ENCODE assay signal across 14 cellular contexts in the genomic region with DNA sequence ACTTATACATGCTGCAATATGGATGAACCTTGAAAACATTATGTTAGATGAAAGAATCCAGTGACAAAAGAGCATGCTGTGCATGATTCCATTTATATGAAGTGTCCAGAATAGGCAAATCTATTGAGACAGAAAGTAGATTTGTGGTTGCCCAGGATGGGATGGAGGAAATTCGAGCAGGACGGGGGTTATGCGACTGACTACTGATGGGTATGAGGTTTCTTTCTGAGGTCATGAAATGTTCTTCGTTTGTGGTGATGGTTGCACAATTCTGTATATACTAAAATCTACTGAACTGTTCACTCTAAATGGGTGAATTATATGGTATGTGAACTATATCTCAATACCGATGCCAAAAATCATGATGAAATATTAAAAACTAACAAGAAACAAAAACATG. TPM values are rescaled to one million over a fixed set of nuclear protein-coding genes. Genes with fewer than 3 reads are reported as not detected.
A peak's percentile ranks its signal among the peaks of the same experiment; 100 is the strongest.
DNase-seq lines count a peak whose midpoint lies in the region; ATAC-seq, FAIRE-seq and TF ChIP-seq lines count a peak whose summit lies in the region.
"Had no signal": no experiment of that assay in that cellular context is flagged by ENCODE, and none has a peak within 500 bp of the region (broad histone marks: within the 10 kb centered on the region; RNA-seq: fewer than 3 reads in every experiment).

No MANE protein-coding gene starts in this region.

- no peaks in the 10 kb centered on the region for H3K9me3 ChIP-seq in HepG2 (ENCODE audit: low read length)
- H3K9me3 ChIP-seq in right lobe of liver, result no peaks in the 10 kb centered on the region
- no peaks in the 10 kb centered on the region for H3K9me3 ChIP-seq in T-helper 17 cell (ENCODE audit: control insufficient read depth, low read length, poor library complexity, severe bottlenecking)
- H3K9me3 ChIP-seq in sigmoid colon, result no peaks in the 10 kb centered on the region

- ATAC-seq in HepG2, result no peak
- ATAC-seq in right lobe of liver, result no peak
- no peak for ATAC-seq in T-helper 17 cell
- ATAC-seq in HG03280 (IDR thresholded peaks at IDR 0.05; ENCODE audit: unreplicated experiment), result no peak

- in situ Hi-C loops in HepG2 (cut with HindIII; ENCODE audit: extremely low pct_ligation_motif_present, low pct_unique_long_range_greater_than_20kb), result no loop called here

- H3K27ac Mint-ChIP-seq in activated CD4-positive, alpha-beta T cell treated with anti-CD3 and anti-CD28 coated beads, Interleukin-2, amount 10 ng/mL, durations not matched to agents 24 days and 14 days, result peak overlapping the region; percentile 6
- peak overlapping the region; percentile 37 for H3K27ac Mint-ChIP-seq in T-helper 17 cell

- WGBS in HepG2 (ENCODE audit: low lambda C conversion rate), result 90% methylated on average over 5 of the region's 5 CpGs
- 77% methylated on average over 5 of the region's 5 CpGs for WGBS in right lobe of liver (ENCODE audit: insufficient coverage, low coverage, low lambda C conversion rate, missing lambda C conversion rate)
- 90 to 92% methylated on average over 5 of the region's 5 CpGs for WGBS in sigmoid colon, 2 donors

- H3K27me3 Mint-ChIP-seq in activated CD4-positive, alpha-beta T cell treated with anti-CD3 and anti-CD28 coated beads, Interleukin-2, amount 10 ng/mL, durations not matched to agents 24 days and 14 days, result no peaks in the 10 kb centered on the region
- H3K27me3 Mint-ChIP-seq in T-helper 17 cell, result no peaks in the 10 kb centered on the region
- H3K27me3 Mint-ChIP-seq: CD4-positive, CD25-positive, alpha-beta regulatory T cell had no signal

- FAIRE-seq in HepG2 (lab: Jason Lieb, UNC), result peak; percentile 18

- CTCF ChIA-PET in HepG2 (lab: Yijun Ruan, JAX; ENCODE audit: low intra/inter-chr PET ratio, low total read pairs), result no interaction called here

- intact Hi-C loops in activated CD4-positive, alpha-beta T cell treated with anti-CD3 and anti-CD28 coated beads, Interleukin-2, amount 10 ng/mL, durations not matched to agents 24 days and 14 days (cut with micrococcal nuclease), result no loop called here
- intact Hi-C loops in HepG2 (cut with micrococcal nuclease; ENCODE audit: unreplicated experiment), result no loop called here
- intact Hi-C loops in right lobe of liver (cut with DNase I), result no loop called here
- intact Hi-C loops in sigmoid colon (cut with DNase I), result no loop called here

- H3K4me2 ChIP-seq in HepG2 (ENCODE audit: low read depth, low read length), result no peak overlapping the region
- H3K4me2 ChIP-seq: BLaER1 treated with 17β-estradiol and CSF1 and Interleukin-3, amounts not matched to agents 10 nM and 100 nM had no signal

- TF ChIP-seq CTCF in HepG2 (CRISPR knock-in tag; IDR thresholded peaks at IDR 0.05), result no peak
- no peak for TF ChIP-seq CTCF in right lobe of liver (IDR thresholded peaks at IDR 0.05)
- no peak for TF ChIP-seq CTCF in sigmoid colon (IDR thresholded peaks at IDR 0.05)

- no peak for TF ChIP-seq RAD21 in HepG2 (CRISPR knock-in tag; IDR thresholded peaks at IDR 0.05)

- TF ChIP-seq POLR2A in HepG2 (IDR thresholded peaks at IDR 0.05; ENCODE audit: insufficient read depth in 1 of 2, low read depth in 2 of 2, low read length in 2 of 2), result no peak
- TF ChIP-seq POLR2A in right lobe of liver (IDR thresholded peaks at IDR 0.05), result no peak
- no peak for TF ChIP-seq POLR2A in sigmoid colon (IDR thresholded peaks at IDR 0.05)

- no peaks in the 10 kb centered on the region for H3K27me3 ChIP-seq in HepG2 (ENCODE audit: control insufficient read depth in 1 of 2, insufficient read depth in 2 of 2, low read length in 2 of 2)
- no peaks in the 10 kb centered on the region for H3K27me3 ChIP-seq in right lobe of liver
- no peaks in the 10 kb centered on the region for H3K27me3 ChIP-seq in sigmoid colon
- H3K27me3 ChIP-seq: BLaER1 treated with 17β-estradiol and CSF1 and Interleukin-3, amounts not matched to agents 10 nM and 100 nM had no signal

- H3K9ac ChIP-seq in HepG2 (ENCODE audit: insufficient read depth, low read depth, low read length), result no peak overlapping the region
- H3K9ac ChIP-seq: BLaER1 treated with 17β-estradiol and CSF1 and Interleukin-3, amounts not matched to agents 10 nM and 100 nM had no signal

- H4K20me1 ChIP-seq in HepG2 (ENCODE audit: insufficient read depth, low read length), result no peaks in the 10 kb centered on the region

- BruUV-seq in HepG2 (replicated peaks; lab: Mats Ljungman, UMichigan), result no TSS peak

- DNase-seq in activated CD4-positive, alpha-beta T cell treated with anti-CD3 and anti-CD28 coated beads, Interleukin-2, amount 10 ng/mL, durations not matched to agents 24 days and 14 days, result no peak
- no peak for DNase-seq in activated CD4-positive, alpha-beta T cell treated with anti-CD3 and anti-CD28 coated beads for 4 hours
- DNase-seq in HepG2 (ENCODE audit: low spot score) (no peak), right lobe of liver (no peak), T-helper 17 cell (no peak), sigmoid colon (peak; percentile 4), NAMALWA (ENCODE audit: low spot score) (no peak)
- DNase-seq: ACHN; CD4-positive, CD25-positive, alpha-beta regulatory T cell; DMS53; HCEC 1CT had no signal

- H3K27ac ChIP-seq in HepG2 (ENCODE audit: extremely low read length, insufficient read depth, low read length) (no peak overlapping the region), right lobe of liver (no peak overlapping the region), sigmoid colon (no peak overlapping the region)
- H3K27ac ChIP-seq: BLaER1 treated with 17β-estradiol and CSF1 and Interleukin-3, amounts not matched to agents 10 nM and 100 nM; HL-60 had no signal

- H3K4me3 ChIP-seq in HepG2 (replicated peaks in 1 of 3; ENCODE audit: insufficient read depth in 1 of 3, low read depth in 2 of 3, low read length in 3 of 3) (no peak overlapping the region), right lobe of liver (no peak overlapping the region), sigmoid colon (no peak overlapping the region)
- H3K4me3 ChIP-seq: BLaER1 treated with 17β-estradiol and CSF1 and Interleukin-3, amounts not matched to agents 10 nM and 100 nM had no signal

- H3K4me3 Mint-ChIP-seq in activated CD4-positive, alpha-beta T cell treated with anti-CD3 and anti-CD28 coated beads, Interleukin-2, amount 10 ng/mL, durations not matched to agents 24 days and 14 days, result no peak overlapping the region
- no peak overlapping the region for H3K4me3 Mint-ChIP-seq in T-helper 17 cell
- H3K4me3 Mint-ChIP-seq: CD4-positive, CD25-positive, alpha-beta regulatory T cell had no signal

- POLR2A ChIA-PET in HepG2 (lab: Yijun Ruan, JAX), result no interaction called here

- H3K36me3 ChIP-seq in HepG2 (replicated peaks in 1 of 2; ENCODE audit: control insufficient read depth in 1 of 2, insufficient read depth in 2 of 2, low read length in 2 of 2) (peaks cover 14 to 23% of the 10 kb centered on the region in 2 experiments; a peak in 4 of 5 replicates), right lobe of liver (no peaks in the 10 kb centered on the region), sigmoid colon (no peaks in the 10 kb centered on the region)

- peaks cover 4% of the 10 kb centered on the region for H3K9me3 Mint-ChIP-seq in activated CD4-positive, alpha-beta T cell treated with anti-CD3 and anti-CD28 coated beads, Interleukin-2, amount 10 ng/mL, durations not matched to agents 24 days and 14 days

- H3K79me2 ChIP-seq in HepG2 (ENCODE audit: insufficient read depth, low read length), result no peaks in the 10 kb centered on the region

- TF ChIP-seq EP300 in HepG2 (IDR thresholded peaks at IDR 0.05; ENCODE audit: low read depth in 2 of 2, low read length in 2 of 2) (no peak), HepG2 (CRISPR knock-in tag; IDR thresholded peaks at IDR 0.05; ENCODE audit: borderline replicate concordance) (no peak), sigmoid colon (IDR thresholded peaks at IDR 0.05) (no peak)

- H3K4me1 Mint-ChIP-seq in activated CD4-positive, alpha-beta T cell treated with anti-CD3 and anti-CD28 coated beads, Interleukin-2, amount 10 ng/mL, durations not matched to agents 24 days and 14 days, result peaks cover 7% of the 10 kb centered on the region
- peaks cover 13% of the 10 kb centered on the region for H3K4me1 Mint-ChIP-seq in T-helper 17 cell

- H3K4me1 ChIP-seq in HepG2 (ENCODE audit: insufficient read depth, low read length) (no peaks in the 10 kb centered on the region), right lobe of liver (peaks cover 0 to 6% (median 2%) of the 10 kb centered on the region in 4 donors), sigmoid colon (no peaks in the 10 kb centered on the region)
- H3K4me1 ChIP-seq: BLaER1 treated with 17β-estradiol and CSF1 and Interleukin-3, amounts not matched to agents 10 nM and 100 nM had no signal

- no peak overlapping the region for H2AFZ ChIP-seq in HepG2 (ENCODE audit: low read length)

- peaks cover 48% of the 10 kb centered on the region for H3K36me3 Mint-ChIP-seq in activated CD4-positive, alpha-beta T cell treated with anti-CD3 and anti-CD28 coated beads, Interleukin-2, amount 10 ng/mL, durations not matched to agents 24 days and 14 days (ENCODE audit: low read depth)
- peaks cover 15% of the 10 kb centered on the region for H3K36me3 Mint-ChIP-seq in T-helper 17 cell (ENCODE audit: low read depth)

RNA-seq across cellular contexts. Expression of a gene that starts 18.9 kb away (rescaled TPM):
- total RNA-seq in activated CD4-positive, alpha-beta T cell treated with anti-CD3 and anti-CD28 coated beads, Interleukin-2, amount 10 ng/mL, durations not matched to agents 24 days and 14 days, result 39.3 and 43.9 TPM in 2 replicates
- total RNA-seq in HepG2 (2016; rRNA removed; fragmentation: Illumina TruSeq; extraction: Trizol), result 59.8 and 61.5 TPM in 2 replicates
- total RNA-seq in HepG2 (2016; cell fraction: cytosol; rRNA removed; fragmentation: Illumina TruSeq; extraction: Trizol; ENCODE audit: low read depth), result 20.2 and 20.4 TPM in 2 replicates
- 57.2 and 63.4 TPM in 2 replicates for total RNA-seq in HepG2 (2016; cell fraction: insoluble cytoplasmic fraction; rRNA removed; fragmentation: Illumina TruSeq; extraction: Trizol)
- 27.2 and 28.3 TPM in 2 replicates for total RNA-seq in HepG2 (2016; cell fraction: membrane; rRNA removed; fragmentation: Illumina TruSeq; extraction: Trizol)
- 47.3 and 61.7 TPM in 2 replicates for total RNA-seq in HepG2 (2016; cell fraction: nucleus; rRNA removed; fragmentation: Illumina TruSeq; extraction: Trizol)
- 37.1 and 50.5 TPM in 2 replicates for polyA plus RNA-seq in HepG2 (2011; rRNA removed)
- 29.8 and 33.1 TPM in 2 replicates for polyA plus RNA-seq in HepG2 (2011; cell fraction: cytosol; rRNA removed)
- polyA plus RNA-seq in HepG2 (2011; cell fraction: nucleus; rRNA removed), result 71.5 and 77.4 TPM in 2 replicates
- polyA plus RNA-seq in HepG2 (2012), result 27.8 and 38.2 TPM in 2 replicates
- polyA plus RNA-seq in HepG2 (2016; cell fraction: cytosol; fragmentation: Illumina TruSeq; extraction: Trizol; ENCODE audit: low read depth), result 18.2 and 22.9 TPM in 2 replicates
- polyA plus RNA-seq in HepG2 (2016; cell fraction: insoluble cytoplasmic fraction; fragmentation: Illumina TruSeq; extraction: Trizol; ENCODE audit: low read depth), result 67.1 and 69.1 TPM in 2 replicates
- 20.0 and 22.3 TPM in 2 replicates for polyA plus RNA-seq in HepG2 (2016; cell fraction: membrane; fragmentation: Illumina TruSeq; extraction: Trizol; ENCODE audit: low read depth)
- 82.3 and 82.6 TPM in 2 replicates for polyA plus RNA-seq in HepG2 (2016; cell fraction: nucleus; fragmentation: Illumina TruSeq; extraction: Trizol; ENCODE audit: insufficient read depth, low read depth)
- polyA minus RNA-seq in HepG2 (2011; rRNA and poly(A)+ RNA removed; ENCODE audit: low replicate concordance), result 31.6 and 46.9 TPM in 2 replicates
- 15.7 and 20.7 TPM in 2 replicates for polyA minus RNA-seq in HepG2 (2011; cell fraction: cytosol; rRNA and poly(A)+ RNA removed)
- polyA minus RNA-seq in HepG2 (2011; cell fraction: nucleus; rRNA and poly(A)+ RNA removed), result 76.1 and 79.6 TPM in 2 replicates
- 10 to 100 TPM; 12.1 to 26.3 (median 17.0) TPM for total RNA-seq in right lobe of liver
- 10 to 100 TPM; 66.7 to 82.9 TPM for total RNA-seq in T-helper 17 cell
- 10 to 100 TPM; 18.9 to 47.9 (median 33.2) TPM for total RNA-seq in sigmoid colon
- polyA plus RNA-seq in sigmoid colon, result 10 to 100 TPM; 27.0 to 40.2 (median 29.1) TPM

RNA-seq across cellular contexts. Expression of a gene that starts 28.3 kb away (rescaled TPM):
- 87.5 and 92.0 TPM in 2 replicates for total RNA-seq in activated CD4-positive, alpha-beta T cell treated with anti-CD3 and anti-CD28 coated beads, Interleukin-2, amount 10 ng/mL, durations not matched to agents 24 days and 14 days
- total RNA-seq in HepG2 (2016; rRNA removed; fragmentation: Illumina TruSeq; extraction: Trizol) (16.0 and 17.0 TPM in 2 replicates), right lobe of liver (1 to 10 TPM; 2.0 to 4.2 (median 3.4) TPM), T-helper 17 cell (100 to 1,000 TPM; 108 to 163 TPM), sigmoid colon (1 to 10 TPM; 2.8 to 7.7 (median 4.7) TPM)
- 18.0 and 28.0 TPM in 2 replicates for total RNA-seq in HepG2 (2016; cell fraction: cytosol; rRNA removed; fragmentation: Illumina TruSeq; extraction: Trizol; ENCODE audit: low read depth)
- 14.4 and 17.9 TPM in 2 replicates for total RNA-seq in HepG2 (2016; cell fraction: insoluble cytoplasmic fraction; rRNA removed; fragmentation: Illumina TruSeq; extraction: Trizol)
- total RNA-seq in HepG2 (2016; cell fraction: membrane; rRNA removed; fragmentation: Illumina TruSeq; extraction: Trizol), result 5.9 and 7.8 TPM in 2 replicates
- 22.6 and 27.5 TPM in 2 replicates for total RNA-seq in HepG2 (2016; cell fraction: nucleus; rRNA removed; fragmentation: Illumina TruSeq; extraction: Trizol)
- polyA plus RNA-seq in HepG2 (2011; rRNA removed) (6.9 and 7.1 TPM in 2 replicates), sigmoid colon (10 to 100 TPM in 1 of 3 donors, 1 to 10 TPM in 2; 1.4 to 16.4 (median 1.8) TPM)
- polyA plus RNA-seq in HepG2 (2011; cell fraction: cytosol; rRNA removed), result 2.1 and 4.1 TPM in 2 replicates
- 36.3 and 40.3 TPM in 2 replicates for polyA plus RNA-seq in HepG2 (2011; cell fraction: nucleus; rRNA removed)
- polyA plus RNA-seq in HepG2 (2012), result 6.8 and 9.6 TPM in 2 replicates
- 0.79 and 1.0 TPM in 2 replicates for polyA plus RNA-seq in HepG2 (2016; cell fraction: cytosol; fragmentation: Illumina TruSeq; extraction: Trizol; ENCODE audit: low read depth)
- 9.2 and 11.1 TPM in 2 replicates for polyA plus RNA-seq in HepG2 (2016; cell fraction: insoluble cytoplasmic fraction; fragmentation: Illumina TruSeq; extraction: Trizol; ENCODE audit: low read depth)
- polyA plus RNA-seq in HepG2 (2016; cell fraction: membrane; fragmentation: Illumina TruSeq; extraction: Trizol; ENCODE audit: low read depth), result 1.7 and 2.3 TPM in 2 replicates
- 79.4 and 83.7 TPM in 2 replicates for polyA plus RNA-seq in HepG2 (2016; cell fraction: nucleus; fragmentation: Illumina TruSeq; extraction: Trizol; ENCODE audit: insufficient read depth, low read depth)
- 28.2 and 32.5 TPM in 2 replicates for polyA minus RNA-seq in HepG2 (2011; rRNA and poly(A)+ RNA removed; ENCODE audit: low replicate concordance)
- 3.7 and 15.6 TPM in 2 replicates for polyA minus RNA-seq in HepG2 (2011; cell fraction: cytosol; rRNA and poly(A)+ RNA removed)
- 10.7 and 14.4 TPM in 2 replicates for polyA minus RNA-seq in HepG2 (2011; cell fraction: nucleus; rRNA and poly(A)+ RNA removed)

RNA-seq across cellular contexts. Expression of a gene that starts 29.3 kb away (rescaled TPM):
- total RNA-seq in activated CD4-positive, alpha-beta T cell treated with anti-CD3 and anti-CD28 coated beads, Interleukin-2, amount 10 ng/mL, durations not matched to agents 24 days and 14 days, result 111 and 113 TPM in 2 replicates
- total RNA-seq in HepG2 (2016; rRNA removed; fragmentation: Illumina TruSeq; extraction: Trizol) (67.9 and 77.2 TPM in 2 replicates), right lobe of liver (10 to 100 TPM; 27.8 to 35.7 (median 29.5) TPM), T-helper 17 cell (10 to 100 TPM; 40.0 to 54.8 TPM), sigmoid colon (10 to 100 TPM; 41.3 to 63.5 (median 56.8) TPM)
- 27.7 and 40.5 TPM in 2 replicates for total RNA-seq in HepG2 (2016; cell fraction: cytosol; rRNA removed; fragmentation: Illumina TruSeq; extraction: Trizol; ENCODE audit: low read depth)
- total RNA-seq in HepG2 (2016; cell fraction: insoluble cytoplasmic fraction; rRNA removed; fragmentation: Illumina TruSeq; extraction: Trizol), result 78.8 and 81.3 TPM in 2 replicates
- total RNA-seq in HepG2 (2016; cell fraction: membrane; rRNA removed; fragmentation: Illumina TruSeq; extraction: Trizol), result 33.9 and 34.7 TPM in 2 replicates
- total RNA-seq in HepG2 (2016; cell fraction: nucleus; rRNA removed; fragmentation: Illumina TruSeq; extraction: Trizol), result 31.6 and 35.8 TPM in 2 replicates
- polyA plus RNA-seq in HepG2 (2011; rRNA removed) (27.4 and 33.3 TPM in 2 replicates), sigmoid colon (10 to 100 TPM; 76.3 to 89.7 (median 78.7) TPM)
- 19.4 and 25.1 TPM in 2 replicates for polyA plus RNA-seq in HepG2 (2011; cell fraction: cytosol; rRNA removed)
- 14.7 and 16.8 TPM in 2 replicates for polyA plus RNA-seq in HepG2 (2011; cell fraction: nucleus; rRNA removed)
- polyA plus RNA-seq in HepG2 (2012), result 43.0 and 56.8 TPM in 2 replicates
- polyA plus RNA-seq in HepG2 (2016; cell fraction: cytosol; fragmentation: Illumina TruSeq; extraction: Trizol; ENCODE audit: low read depth), result 29.9 and 37.7 TPM in 2 replicates
- polyA plus RNA-seq in HepG2 (2016; cell fraction: insoluble cytoplasmic fraction; fragmentation: Illumina TruSeq; extraction: Trizol; ENCODE audit: low read depth), result 99.4 and 106 TPM in 2 replicates
- 34.4 and 34.7 TPM in 2 replicates for polyA plus RNA-seq in HepG2 (2016; cell fraction: membrane; fragmentation: Illumina TruSeq; extraction: Trizol; ENCODE audit: low read depth)
- 52.8 and 60.1 TPM in 2 replicates for polyA plus RNA-seq in HepG2 (2016; cell fraction: nucleus; fragmentation: Illumina TruSeq; extraction: Trizol; ENCODE audit: insufficient read depth, low read depth)
- 22.5 and 25.7 TPM in 2 replicates for polyA minus RNA-seq in HepG2 (2011; rRNA and poly(A)+ RNA removed; ENCODE audit: low replicate concordance)
- 18.4 and 24.7 TPM in 2 replicates for polyA minus RNA-seq in HepG2 (2011; cell fraction: cytosol; rRNA and poly(A)+ RNA removed)
- 24.0 and 27.0 TPM in 2 replicates for polyA minus RNA-seq in HepG2 (2011; cell fraction: nucleus; rRNA and poly(A)+ RNA removed)
